ENCODE assay signal across 22 cellular contexts in genomic region chr2:183164111-183165015, GRCh38. TPM values are rescaled to one million over a fixed set of nuclear protein-coding genes. Genes with fewer than 3 reads are reported as not detected.
DNase-seq lines count a peak whose midpoint lies in the region; ATAC-seq and TF ChIP-seq lines count a peak whose summit lies in the region.
"Had no signal": no experiment of that assay in that cellular context is flagged by ENCODE, and none has a peak within 500 bp of the region (broad histone marks: within the 10 kb centered on the region; RNA-seq: fewer than 3 reads in every experiment).

No MANE protein-coding gene starts in this region.

- H3K27me3 Mint-ChIP-seq in HFFc6 (ENCODE audit: insufficient read depth) = no peaks in the 10 kb centered on the region
- H3K27me3 Mint-ChIP-seq in naive thymus-derived CD4-positive, alpha-beta T cell = no peaks in the 10 kb centered on the region
- no peaks in the 10 kb centered on the region for H3K27me3 Mint-ChIP-seq in mesothelial cell of epicardium (ENCODE audit: low read depth)
- H3K27me3 Mint-ChIP-seq: activated CD4-positive, alpha-beta memory T cell treated with anti-CD3 and anti-CD28 coated beads, Interleukin-2, amount 10 ng/mL, durations not matched to agents 7 days and 5 days; CD4-positive, CD25-positive, alpha-beta regulatory T cell had no signal

- no peak overlapping the region for H3K4me3 ChIP-seq in naive thymus-derived CD4-positive, alpha-beta T cell (ENCODE audit: low read length)
- H3K4me3 ChIP-seq: HAP-1, psoas muscle, SJCRH30 had no signal

- H3K9me3 Mint-ChIP-seq in HFFc6 (peaks cover 7% of the 10 kb centered on the region; the same call in 1 of the 2 replicates), mesothelial cell of epicardium (peaks cover 22% of the 10 kb centered on the region)
- H3K9me3 Mint-ChIP-seq in naive thymus-derived CD4-positive, alpha-beta T cell = peaks cover 0 to 8% (median 0%) of the 10 kb centered on the region in 11 donors

- intact Hi-C loops in naive thymus-derived CD4-positive, alpha-beta T cell (cut with micrococcal nuclease) = no loop called here

- H3K4me1 Mint-ChIP-seq in HFFc6 (ENCODE audit: low read depth) (peaks cover 23% of the 10 kb centered on the region), mesothelial cell of epicardium (no peaks in the 10 kb centered on the region)
- H3K4me1 Mint-ChIP-seq in naive thymus-derived CD4-positive, alpha-beta T cell = peaks cover 0 to 12% (median 2%) of the 10 kb centered on the region in 7 donors
- H3K4me1 Mint-ChIP-seq: activated CD4-positive, alpha-beta memory T cell treated with anti-CD3 and anti-CD28 coated beads, Interleukin-2, amount 10 ng/mL, durations not matched to agents 7 days and 5 days had no signal

- no peaks in the 10 kb centered on the region for H3K9me3 ChIP-seq in naive thymus-derived CD4-positive, alpha-beta T cell (ENCODE audit: control insufficient read depth in 2 of 3, low read length in 3 of 3)
- H3K9me3 ChIP-seq: HAP-1 had no signal

- no peaks in the 10 kb centered on the region for H3K27me3 ChIP-seq in naive thymus-derived CD4-positive, alpha-beta T cell (ENCODE audit: control insufficient read depth in 2 of 2, insufficient read depth in 2 of 2, low read length in 2 of 2)
- H3K27me3 ChIP-seq: SJCRH30 had no signal

- H3K27ac ChIP-seq in naive thymus-derived CD4-positive, alpha-beta T cell (ENCODE audit: low read depth, low read length) = no peak overlapping the region
- H3K27ac ChIP-seq: psoas muscle, SJCRH30 had no signal

- no peak overlapping the region for H3K4me3 Mint-ChIP-seq in HFFc6
- no peak overlapping the region for H3K4me3 Mint-ChIP-seq in naive thymus-derived CD4-positive, alpha-beta T cell
- H3K4me3 Mint-ChIP-seq in mesothelial cell of epicardium = no peak overlapping the region
- H3K4me3 Mint-ChIP-seq: activated CD4-positive, alpha-beta memory T cell treated with anti-CD3 and anti-CD28 coated beads, Interleukin-2, amount 10 ng/mL, durations not matched to agents 7 days and 5 days; CD4-positive, CD25-positive, alpha-beta regulatory T cell; T-helper 2 cell treated with Interferon-gamma antibody and Interleukin-4, amounts not matched to agents 5 μg/mL and 100 μg/mL, for 36 hours had no signal

- DNase-seq in AG08395 (ENCODE audit: low spot score) = peak; percentile 15
- DNase-seq in HFFc6 = peak; percentile 9
- peak; percentile 6 for DNase-seq in UCSD-AML1 (lab: John Stamatoyannopoulos, UW; ENCODE audit: unreplicated experiment)
- DNase-seq in iris pigment epithelial cell (ENCODE audit: low read depth) = peak; percentile 69
- no peak for DNase-seq in naive thymus-derived CD4-positive, alpha-beta T cell
- DNase-seq in mesothelial cell of epicardium (ENCODE audit: low spot score in 2 of 2, unreplicated experiment in 2 of 2) = no peak
- no peak for DNase-seq in hepatic stellate cell (ENCODE audit: low spot score)
- DNase-seq: activated CD4-positive, alpha-beta memory T cell treated with anti-CD3 and anti-CD28 coated beads, Interleukin-2, amount 10 ng/mL, durations not matched to agents 7 days and 5 days; activated gamma-delta T cell; activated T-cell treated with anti-CD3 and anti-CD28 coated beads for 4 hours; amniotic stem cell; CD4-positive, CD25-positive, alpha-beta regulatory T cell; DMS153; effector CD4-positive, alpha-beta T cell; midbrain; psoas muscle; small intestine; stimulated activated naive CD4-positive, alpha-beta T cell had no signal

- POLR2A ChIA-PET in naive thymus-derived CD4-positive, alpha-beta T cell (lab: Charles Lee) = no interaction called here

- H3K27ac Mint-ChIP-seq in HFFc6 = no peak overlapping the region
- H3K27ac Mint-ChIP-seq in naive thymus-derived CD4-positive, alpha-beta T cell = no peak overlapping the region
- no peak overlapping the region for H3K27ac Mint-ChIP-seq in mesothelial cell of epicardium
- H3K27ac Mint-ChIP-seq: activated CD4-positive, alpha-beta memory T cell treated with anti-CD3 and anti-CD28 coated beads, Interleukin-2, amount 10 ng/mL, durations not matched to agents 7 days and 5 days; CD4-positive, CD25-positive, alpha-beta regulatory T cell; T-helper 2 cell treated with Interferon-gamma antibody and Interleukin-4, amounts not matched to agents 5 μg/mL and 100 μg/mL, for 36 hours had no signal

- ATAC-seq in GM21723 (IDR thresholded peaks at IDR 0.05; ENCODE audit: unreplicated experiment) = no peak
- no peak for ATAC-seq in naive thymus-derived CD4-positive, alpha-beta T cell
- ATAC-seq: psoas muscle had no signal

- H3K36me3 Mint-ChIP-seq in HFFc6 (ENCODE audit: low read depth) (peaks cover 55% of the 10 kb centered on the region), mesothelial cell of epicardium (peaks cover 56% of the 10 kb centered on the region)
- peaks cover 18 to 83% (median 62%) of the 10 kb centered on the region in 5 donors for H3K36me3 Mint-ChIP-seq in naive thymus-derived CD4-positive, alpha-beta T cell

- no peak for TF ChIP-seq CTCF in HFFc6 (IDR thresholded peaks at IDR 0.05)
- TF ChIP-seq CTCF in mesothelial cell of epicardium (IDR thresholded peaks at IDR 0.05; ENCODE audit: unreplicated experiment) = no peak

- peaks cover 0 to 15% (median 3%) of the 10 kb centered on the region in 3 experiments for H3K36me3 ChIP-seq in naive thymus-derived CD4-positive, alpha-beta T cell (ENCODE audit: control insufficient read depth in 2 of 3, insufficient read depth in 3 of 3, low read length in 3 of 3)

- CTCF ChIA-PET in naive thymus-derived CD4-positive, alpha-beta T cell (lab: Charles Lee) = no interaction called here

- no peaks in the 10 kb centered on the region for H3K4me1 ChIP-seq in naive thymus-derived CD4-positive, alpha-beta T cell (ENCODE audit: control insufficient read depth in 2 of 2, insufficient read depth in 2 of 2, low read length in 2 of 2)
- H3K4me1 ChIP-seq: psoas muscle had no signal

RNA-seq across cellular contexts. Expression of gene NUP35, which starts 40.1 kb away (rescaled TPM):
- total RNA-seq in HFFc6 (2021; fragmentation: NEBNext Ultra II Directional; extraction: Animal tissue kit (Norgen Biotek cat#: 25700)) = 10 to 100 TPM; 10.4 to 17.0 (median 14.2) TPM
- total RNA-seq in naive thymus-derived CD4-positive, alpha-beta T cell = 10 to 100 TPM; 12.5 to 25.3 (median 19.7) TPM
- polyA plus RNA-seq in naive thymus-derived CD4-positive, alpha-beta T cell = 10 to 100 TPM in 1 of 2 donors, 1 to 10 TPM in 1; 5.2 to 11.8 TPM
- 17.0 to 22.6 TPM (median 19.8 TPM) in 3 replicates for total RNA-seq in mesothelial cell of epicardium

Comparison
In these comparisons a context has a peak if more than half of its experiments do, and no peak if none do; other contexts are left out.
1. DNase-seq: peak in AG08395 (single experiment), HFFc6 (single experiment), UCSD-AML1 (single experiment) and iris pigment epithelial cell (single experiment); none in naive thymus-derived CD4-positive, alpha-beta T cell (0 of 9), mesothelial cell of epicardium (0 of 2) and hepatic stellate cell (single experiment).